12 cellular contexts compared by ENCODE assay signal in the genomic region with DNA sequence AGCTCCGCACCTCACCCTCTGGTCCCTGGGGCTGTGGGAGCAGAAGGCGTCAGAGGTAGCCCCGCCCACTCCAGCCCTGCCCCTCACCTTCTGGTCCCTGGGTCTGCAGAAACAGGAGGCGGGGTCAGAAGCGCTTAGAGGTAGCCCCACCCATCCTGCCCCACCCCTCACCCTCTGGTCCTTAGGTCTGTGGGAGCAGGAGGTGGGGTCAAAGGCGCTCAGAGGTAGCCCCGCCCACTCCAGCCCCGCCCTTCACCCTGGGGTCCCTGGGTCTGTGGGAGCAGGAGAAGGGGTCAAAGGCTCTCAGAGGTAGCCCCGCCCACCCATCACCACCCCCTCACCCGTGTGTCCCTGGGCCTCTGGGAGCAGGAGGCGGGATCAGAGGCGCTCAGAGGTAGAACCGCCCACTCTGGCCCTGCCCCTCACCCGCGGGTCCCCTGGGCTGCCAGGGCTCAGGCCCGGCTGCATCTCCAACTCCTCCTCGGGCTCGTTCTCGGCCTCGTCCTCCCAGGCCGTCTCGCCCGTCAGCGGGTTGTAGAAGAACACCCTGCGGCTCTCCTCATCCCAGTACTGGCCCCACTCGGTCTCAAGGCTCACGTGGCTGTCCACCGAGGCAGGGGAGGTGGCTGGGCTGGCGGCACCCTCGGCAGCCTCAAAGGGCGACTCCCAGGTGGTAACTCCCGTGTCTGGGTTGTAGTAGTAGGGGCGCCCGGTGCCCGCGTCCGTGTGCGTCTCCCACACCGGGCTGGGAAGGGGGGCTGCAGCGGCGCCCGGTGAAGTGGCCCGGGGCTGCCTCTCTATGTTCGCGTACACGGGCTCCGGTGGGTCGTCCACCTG. TPM values are rescaled to one million over a fixed set of nuclear protein-coding genes. Genes with fewer than 3 reads are reported as not detected.
DNase-seq lines count a peak whose midpoint lies in the region; ATAC-seq lines count a peak whose summit lies in the region.
"Had no signal": no experiment of that assay in that cellular context is flagged by ENCODE, and none has a peak within 500 bp of the region (broad histone marks: within the 10 kb centered on the region; RNA-seq: fewer than 3 reads in every experiment).

No MANE protein-coding gene starts in this region.

- H4K91ac ChIP-seq in trophoblast cell (ENCODE audit: low read depth, low read length), result no peak overlapping the region

- H3K27ac ChIP-seq in trophoblast cell (ENCODE audit: low read depth, low read length), result no peak overlapping the region
- H3K27ac ChIP-seq: KMS-11 had no signal

- H3K14ac ChIP-seq in trophoblast cell (ENCODE audit: low read length), result no peak overlapping the region

- peaks cover 10 to 16% of the 10 kb centered on the region in 2 experiments for H3K36me3 ChIP-seq in trophoblast cell (ENCODE audit: control insufficient read depth in 1 of 2, insufficient read depth in 2 of 2, low read length in 2 of 2)
- H3K36me3 ChIP-seq: HAP-1 had no signal

- WGBS in trophoblast cell (ENCODE audit: extremely low coverage, insufficient coverage, insufficient read length), result no CpG with 5 or more reads among the region's 48 CpGs

- no peak overlapping the region for H2BK5ac ChIP-seq in trophoblast cell (ENCODE audit: low read depth, low read length, poor library complexity)

- no peak overlapping the region for H3K18ac ChIP-seq in trophoblast cell (ENCODE audit: low read length)

- H3K79me1 ChIP-seq in trophoblast cell (ENCODE audit: low read length), result no peaks in the 10 kb centered on the region

- peak overlapping the region; percentile 10 for H2AFZ ChIP-seq in trophoblast cell (ENCODE audit: insufficient read depth, low read length, poor library complexity)

- H3K4me2 ChIP-seq in trophoblast cell (ENCODE audit: low read length), result peak overlapping the region; percentile 62
- H3K4me2 ChIP-seq: KMS-11 had no signal

- ATAC-seq in left ventricle myocardium superior (peak; percentile 35), HG03175 (IDR thresholded peaks at IDR 0.05; ENCODE audit: unreplicated experiment) (no peak), HG03039 (IDR thresholded peaks at IDR 0.05; ENCODE audit: unreplicated experiment) (no peak)
- ATAC-seq: stimulated activated naive B cell treated with anti-CD40 and anti-IgM and Interleukin-4, amounts not matched to agents 10 μg/mL and 1 μg/mL and 100 μg/mL, for 72 hours had no signal

- H2BK12ac ChIP-seq in trophoblast cell (ENCODE audit: low read length), result no peak overlapping the region

- peak overlapping the region; percentile 22 for H4K12ac ChIP-seq in trophoblast cell (ENCODE audit: low read depth, low read length)

- H3K79me2 ChIP-seq in trophoblast cell (ENCODE audit: control insufficient read depth, insufficient read depth, low read length, poor library complexity), result no peaks in the 10 kb centered on the region

- peak; percentile 98 for DNase-seq in ELF-1 (ENCODE audit: low read depth, low spot score)
- peak; percentile 81 for DNase-seq in NCI-H82 (lab: John Stamatoyannopoulos, UW)
- peak; percentile 38 for DNase-seq in left ventricle myocardium superior
- no peak for DNase-seq in trophoblast cell
- DNase-seq in NCI-H524 (lab: John Stamatoyannopoulos, UW), result no peak
- no peak for DNase-seq in GM19238 (ENCODE audit: insufficient read length, low spot score)
- DNase-seq: activated T-cell treated with anti-CD3 and anti-CD28 coated beads for 4 hours; stimulated activated naive B cell treated with anti-CD40 and anti-IgM and Interleukin-4, amounts not matched to agents 10 μg/mL and 1 μg/mL and 100 μg/mL, for 72 hours had no signal

- H3K4me3 ChIP-seq in trophoblast cell (ENCODE audit: low read depth, low read length), result peak overlapping the region; percentile 59
- H3K4me3 ChIP-seq: HAP-1 had no signal

- no peaks in the 10 kb centered on the region for H3K9me3 ChIP-seq in trophoblast cell (ENCODE audit: insufficient read depth, low read depth, low read length)
- H3K9me3 ChIP-seq: HAP-1 had no signal

- H3K27me3 ChIP-seq in trophoblast cell (ENCODE audit: insufficient read depth, low read length), result no peaks in the 10 kb centered on the region

- no peak overlapping the region for H4K8ac ChIP-seq in trophoblast cell (ENCODE audit: low read depth, low read length)

- intact Hi-C loops in left ventricle myocardium superior (cut with micrococcal nuclease), result no loop called here

- H3K4ac ChIP-seq in trophoblast cell (ENCODE audit: low read depth, low read length), result no peak overlapping the region

- H3K23ac ChIP-seq in trophoblast cell (ENCODE audit: low read length), result no peak overlapping the region

- H2BK120ac ChIP-seq in trophoblast cell (ENCODE audit: insufficient read depth, low read length, poor library complexity), result no peak overlapping the region

- H3K4me1 ChIP-seq in trophoblast cell (ENCODE audit: control insufficient read depth in 1 of 2, insufficient read depth in 2 of 2, low read length in 2 of 2), result peaks cover 18 to 21% of the 10 kb centered on the region in 2 experiments
- H3K4me1 ChIP-seq: HAP-1 had no signal

- H2AK5ac ChIP-seq in trophoblast cell (ENCODE audit: low read length), result no peak overlapping the region

- H3K9ac ChIP-seq in trophoblast cell (ENCODE audit: low read length), result no peak overlapping the region
- H3K9ac ChIP-seq: KMS-11 had no signal

RNA-seq across cellular contexts. Expression of gene ARHGAP27, which starts 27.2 kb away (rescaled TPM):
- total RNA-seq in left ventricle myocardium superior, result 37.3 TPM
- polyA plus RNA-seq in trophoblast cell (2013), result 12.2 and 13.9 TPM in 2 replicates

Comparison
In these comparisons a context has a peak if more than half of its experiments do, and no peak if none do; other contexts are left out.
1. DNase-seq: peak in ELF-1 (single experiment), NCI-H82 (single experiment) and left ventricle myocardium superior (single experiment); none in trophoblast cell (0 of 2), NCI-H524 (0 of 2) and GM19238 (single experiment).